ENCODE assay signal across 23 cellular contexts in genomic region chr12:121217761-121218160, GRCh38. TPM values are rescaled to one million over a fixed set of nuclear protein-coding genes. Genes with fewer than 3 reads are reported as not detected.
DNase-seq lines count a peak whose midpoint lies in the region; ATAC-seq, FAIRE-seq and TF ChIP-seq lines count a peak whose summit lies in the region.
"Had no signal": no experiment of that assay in that cellular context is flagged by ENCODE, and none has a peak within 500 bp of the region (broad histone marks: within the 10 kb centered on the region; RNA-seq: fewer than 3 reads in every experiment).

No MANE protein-coding gene starts in this region.

- H4K91ac ChIP-seq in H1 (replicated peaks; ENCODE audit: insufficient read length, low read length), result no peak overlapping the region

- BruUV-seq in Calu3 (replicated peaks; lab: Mats Ljungman, UMichigan), result no TSS peak

- TF ChIP-seq CTCF in 22Rv1 (IDR thresholded peaks at IDR 0.05) (no peak), Calu3 (IDR thresholded peaks at IDR 0.05; ENCODE audit: unreplicated experiment) (no peak), H1 (IDR thresholded peaks at IDR 0.05; ENCODE audit: control extremely low read depth in 1 of 3, insufficient read depth in 1 of 3, low read depth in 1 of 3, low read length in 3 of 3) (no peak)

- H3K79me2 ChIP-seq in H1 (ENCODE audit: control insufficient read depth in 1 of 2, insufficient read depth in 2 of 2, low read length in 2 of 2), result no peaks in the 10 kb centered on the region

- no peak overlapping the region for H2AFZ ChIP-seq in H1 (ENCODE audit: low read length)

- CTCF ChIA-PET in Calu3 (lab: Charles Lee) (interaction anchor here (0.6 to 1.4 kb wide), 3 partner anchors 9 to 623 kb away, joined by 3 to 4 read pairs (median 3); no protein-coding TSS in a partner anchor), H1 (lab: Charles Lee; ENCODE audit: partially characterized antibody) (interaction anchor here (1.2 to 3.6 kb wide), 3 partner anchors 13 to 20 kb away, joined by 3 to 19 read pairs (median 3); no protein-coding TSS in a partner anchor)

- H2BK20ac ChIP-seq in H1 (ENCODE audit: low read length), result no peak overlapping the region

- WGBS in H1 (ENCODE audit: extremely low coverage in 1 of 2, insufficient coverage in 1 of 2, insufficient read length in 1 of 2, insufficient replicate concordance in 2 of 2, low coverage in 1 of 2, low lambda C conversion rate in 2 of 2, missing lambda C conversion rate in 1 of 2), 2 experiments, result 94% methylated on average over 5 of the region's 5 CpGs; no CpG with 5 or more reads in 1 of the 2 experiments

- H4K5ac ChIP-seq in H1 (ENCODE audit: insufficient read length, low read depth, low read length), result no peak overlapping the region

- no peak for ATAC-seq in naive thymus-derived CD8-positive, alpha-beta T cell
- ATAC-seq in HG03378 (IDR thresholded peaks at IDR 0.05; ENCODE audit: unreplicated experiment), result no peak
- ATAC-seq: activated CD4-positive, alpha-beta T cell treated with anti-CD3 and anti-CD28 coated beads for 36 hours; activated CD8-positive, alpha-beta memory T cell treated with anti-CD3 and anti-CD28 coated beads, Interleukin-2, amount 10 ng/mL, durations not matched to agents 7 days and 5 days; activated T-helper 17 cell treated with anti-CD3 and anti-CD28 coated beads, Interleukin-2, amount 50 U/mL, for 72 hours had no signal

- H3K4ac ChIP-seq in H1 (replicated peaks; ENCODE audit: insufficient read length, low read depth, low read length), result no peak overlapping the region

- no peak for FAIRE-seq in H1 (lab: Jason Lieb, UNC)
- FAIRE-seq: endometrium, keratinocyte had no signal

- no peak overlapping the region for H3K18ac ChIP-seq in H1 (ENCODE audit: extremely low read depth, low read length)

- DNase-seq in Calu3 (no peak), H1 (ENCODE audit: low read depth in 1 of 2, low spot score in 2 of 2) (no peak), NCI-H524 (lab: John Stamatoyannopoulos, UW) (no peak), EL (no peak)
- no peak for DNase-seq in naive thymus-derived CD8-positive, alpha-beta T cell
- DNase-seq: activated CD4-positive, alpha-beta T cell treated with anti-CD3 and anti-CD28 coated beads for 36 hours; activated CD8-positive, alpha-beta memory T cell treated with anti-CD3 and anti-CD28 coated beads, Interleukin-2, amount 10 ng/mL, durations not matched to agents 7 days and 5 days; CD4-positive, CD25-positive, alpha-beta regulatory T cell; cortex of kidney; HCEC 1CT; Karpas-422; mammary epithelial cell; NCI-H1930; NCI-H2227 treated with DMSO at 0.1 percent for 48 hours; occipital lobe; OCI-M1; Right ventricle myocardium superior had no signal

- H3K14ac ChIP-seq in H1 (ENCODE audit: insufficient read length), result peak overlapping the region; percentile 10

- H3K23me2 ChIP-seq in H1 (ENCODE audit: low read depth, low read length), result no peaks in the 10 kb centered on the region; the same call in 1 of the 2 replicates

- H3K9me3 Mint-ChIP-seq in Calu3 (ENCODE audit: low read depth, unreplicated experiment), result no peaks in the 10 kb centered on the region
- no peaks in the 10 kb centered on the region for H3K9me3 Mint-ChIP-seq in naive thymus-derived CD8-positive, alpha-beta T cell
- H3K9me3 Mint-ChIP-seq: activated T-helper 17 cell treated with anti-CD3 and anti-CD28 coated beads, Interleukin-2, amount 50 U/mL, for 72 hours had no signal

- H3K4me3 Mint-ChIP-seq in Calu3 (ENCODE audit: low read depth, unreplicated experiment), result peak overlapping the region; percentile 33
- no peak overlapping the region for H3K4me3 Mint-ChIP-seq in naive thymus-derived CD8-positive, alpha-beta T cell
- H3K4me3 Mint-ChIP-seq: activated CD4-positive, alpha-beta T cell treated with anti-CD3 and anti-CD28 coated beads for 36 hours; activated CD8-positive, alpha-beta memory T cell treated with anti-CD3 and anti-CD28 coated beads, Interleukin-2, amount 10 ng/mL, durations not matched to agents 7 days and 5 days; activated T-helper 17 cell treated with anti-CD3 and anti-CD28 coated beads, Interleukin-2, amount 50 U/mL, for 72 hours had no signal

- no peaks in the 10 kb centered on the region for H3K79me1 ChIP-seq in H1 (ENCODE audit: low read depth, low read length)

- H3K4me2 ChIP-seq in H1 (ENCODE audit: insufficient read depth in 1 of 2, low read depth in 2 of 2, low read length in 2 of 2), result no peak overlapping the region

- no peak overlapping the region for H3K9ac ChIP-seq in H1 (replicated peaks in 1 of 4; ENCODE audit: extremely low read depth in 1 of 4, low read depth in 3 of 4, low read length in 3 of 4)

- intact Hi-C loops in Calu3 (cut with micrococcal nuclease; ENCODE audit: unreplicated experiment), result loop anchor here (5.0 kb wide), 1 partner anchor 95 kb away; no protein-coding TSS in a partner anchor

- no peaks in the 10 kb centered on the region for H3K36me3 ChIP-seq in H1 (ENCODE audit: control insufficient read depth in 2 of 4, insufficient read depth in 4 of 4, low read length in 3 of 4)

- H3K23ac ChIP-seq in H1 (ENCODE audit: insufficient read length), result no peak overlapping the region

- H3K56ac ChIP-seq in H1 (replicated peaks; ENCODE audit: insufficient read length, low read depth, low read length), result no peak overlapping the region

- H3K27me3 Mint-ChIP-seq in Calu3 (ENCODE audit: unreplicated experiment), result no peaks in the 10 kb centered on the region
- no peaks in the 10 kb centered on the region for H3K27me3 Mint-ChIP-seq in naive thymus-derived CD8-positive, alpha-beta T cell
- H3K27me3 Mint-ChIP-seq: activated CD4-positive, alpha-beta T cell treated with anti-CD3 and anti-CD28 coated beads for 36 hours; activated CD8-positive, alpha-beta memory T cell treated with anti-CD3 and anti-CD28 coated beads, Interleukin-2, amount 10 ng/mL, durations not matched to agents 7 days and 5 days; activated T-helper 17 cell treated with anti-CD3 and anti-CD28 coated beads, Interleukin-2, amount 50 U/mL, for 72 hours; CD4-positive, CD25-positive, alpha-beta regulatory T cell had no signal

- no peak overlapping the region for H2BK5ac ChIP-seq in H1 (ENCODE audit: low read depth, low read length)

- POLR2A ChIA-PET in H1 (lab: Charles Lee; ENCODE audit: partially characterized antibody), result interaction anchor here (1.9 kb wide), 1 partner anchor 10 kb away, joined by 5 read pairs; no protein-coding TSS in a partner anchor
- POLR2A ChIA-PET in naive thymus-derived CD8-positive, alpha-beta T cell (lab: Charles Lee), result interaction anchor here (1.5 to 1.6 kb wide), 2 partner anchors 12 to 22 kb away, joined by 3 to 4 read pairs; no protein-coding TSS in a partner anchor

- no peaks in the 10 kb centered on the region for H3K9me3 ChIP-seq in H1 (ENCODE audit: insufficient read depth in 2 of 2, low read depth in 1 of 2, low read length in 1 of 2)
- H3K9me3 ChIP-seq: right atrium auricular region had no signal

- H3K27ac Mint-ChIP-seq in Calu3 (ENCODE audit: unreplicated experiment), result no peak overlapping the region
- peak overlapping the region in 8 of 10 donors; percentile 22 to 81 (median 56) for H3K27ac Mint-ChIP-seq in naive thymus-derived CD8-positive, alpha-beta T cell
- H3K27ac Mint-ChIP-seq: activated CD4-positive, alpha-beta T cell treated with anti-CD3 and anti-CD28 coated beads for 36 hours had no signal

- H3K4me3 ChIP-seq in H1 (ENCODE audit: extremely low read depth in 1 of 4, insufficient read depth in 2 of 4, low read depth in 3 of 4, low read length in 4 of 4), result no peak overlapping the region
- H3K4me3 ChIP-seq: right atrium auricular region had no signal

- no peaks in the 10 kb centered on the region for H3K4me1 ChIP-seq in H1 (replicated peaks in 1 of 4; ENCODE audit: control insufficient read depth in 3 of 4, insufficient read depth in 4 of 4, low read length in 3 of 4)

- TF ChIP-seq EP300 in H1 (IDR thresholded peaks at IDR 0.05; ENCODE audit: borderline replicate concordance in 1 of 2, low read depth in 2 of 2, low read length in 2 of 2), result no peak

- H2BK12ac ChIP-seq in H1 (ENCODE audit: low read depth, low read length), result no peak overlapping the region

- peaks cover 18% of the 10 kb centered on the region for H3K36me3 Mint-ChIP-seq in Calu3 (ENCODE audit: insufficient read depth, unreplicated experiment)
- H3K36me3 Mint-ChIP-seq in naive thymus-derived CD8-positive, alpha-beta T cell, result peaks cover 0 to 26% (median 7%) of the 10 kb centered on the region in 3 donors

- no peak overlapping the region for H2BK120ac ChIP-seq in H1 (replicated peaks; ENCODE audit: low read depth, low read length)

- H4K8ac ChIP-seq in H1 (ENCODE audit: extremely low read depth, insufficient read depth, low read length), result no peak overlapping the region

- H2AK5ac ChIP-seq in H1 (ENCODE audit: low read depth, low read length), result no peak overlapping the region

- H2BK15ac ChIP-seq in H1 (ENCODE audit: low read length), result no peak overlapping the region

- peaks cover 37% of the 10 kb centered on the region for H3K4me1 Mint-ChIP-seq in Calu3 (ENCODE audit: low read depth, unreplicated experiment)
- peaks cover 10 to 23% (median 19%) of the 10 kb centered on the region in 4 donors for H3K4me1 Mint-ChIP-seq in naive thymus-derived CD8-positive, alpha-beta T cell

- TF ChIP-seq POLR2A in H1 (IDR thresholded peaks at IDR 0.05; ENCODE audit: control extremely low read depth in 1 of 2, low read depth in 2 of 2, low read length in 2 of 2), result no peak

- H3K27me3 ChIP-seq in H1 (replicated peaks in 1 of 4; ENCODE audit: control insufficient read depth in 3 of 4, extremely low read depth in 1 of 4, insufficient read depth in 3 of 4, low read length in 3 of 4), result no peaks in the 10 kb centered on the region
- H3K27me3 ChIP-seq: right atrium auricular region had no signal

- TF ChIP-seq RAD21 in H1 (IDR thresholded peaks at IDR 0.05 in 1 of 2, conservative IDR thresholded peaks at IDR 0.05 in 1 of 2; ENCODE audit: low read depth in 2 of 2, low read length in 2 of 2), result no peak

- H4K20me1 ChIP-seq in H1 (replicated peaks in 1 of 2; ENCODE audit: control insufficient read depth in 1 of 2, insufficient read depth in 2 of 2, low read length in 2 of 2), result no peaks in the 10 kb centered on the region

- H3K27ac ChIP-seq in 22Rv1, result peak overlapping the region; percentile 41
- H3K27ac ChIP-seq in H1 (ENCODE audit: low read depth, low read length), result no peak overlapping the region
- H3K27ac ChIP-seq: right atrium auricular region had no signal

TF ChIP-seq in H1, 55 proteins besides CTCF, POLR2A, EP300 and RAD21:
- no peak for TF ChIP-seq POU5F1 (IDR thresholded peaks at IDR 0.05; ENCODE audit: low read depth, low read length)

RNA-seq across cellular contexts. Expression of gene P2RX4, which starts 7.8 kb away (rescaled TPM):
- 38.7 and 39.5 TPM in 2 replicates for total RNA-seq in Calu3 (2022)
- 7.1 and 9.5 TPM in 2 replicates for total RNA-seq in H1 (2021; fragmentation: NEBNext Ultra II Directional; extraction: Animal tissue kit (Norgen Biotek cat#: 25700))
- polyA plus RNA-seq in H1 (2011; rRNA removed), result 12.2 and 21.4 TPM in 2 replicates
- polyA plus RNA-seq in H1 (2011; cell fraction: cytosol; rRNA removed), result 13.8 TPM
- polyA plus RNA-seq in H1 (2011; cell fraction: nucleus; rRNA removed), result 22.4 TPM
- 4.5 to 12.1 TPM (median 9.5 TPM) in 4 replicates for polyA plus RNA-seq in H1 (2012, experiment 1 of 2)
- 6.1 TPM for polyA plus RNA-seq in H1 (2012, experiment 2 of 2)
- polyA plus RNA-seq in H1 (2013, experiment 1 of 2), result 7.9 TPM
- polyA plus RNA-seq in H1 (2013, experiment 2 of 2), result 9.9 TPM
- polyA minus RNA-seq in H1 (2011; rRNA and poly(A)+ RNA removed), result 16.2 and 17.6 TPM in 2 replicates
- polyA minus RNA-seq in H1 (2011; cell fraction: cytosol; rRNA and poly(A)+ RNA removed), result 5.0 TPM
- polyA minus RNA-seq in H1 (2011; cell fraction: nucleus; rRNA and poly(A)+ RNA removed), result 10.2 TPM
- total RNA-seq in naive thymus-derived CD8-positive, alpha-beta T cell, result 10 to 100 TPM; 29.8 to 36.0 TPM
- polyA plus RNA-seq in naive thymus-derived CD8-positive, alpha-beta T cell, result 10 to 100 TPM; 27.8 to 33.8 (median 29.3) TPM
